Comparison of ENCODE assay signal across 8 cellular contexts in the genomic region with DNA sequence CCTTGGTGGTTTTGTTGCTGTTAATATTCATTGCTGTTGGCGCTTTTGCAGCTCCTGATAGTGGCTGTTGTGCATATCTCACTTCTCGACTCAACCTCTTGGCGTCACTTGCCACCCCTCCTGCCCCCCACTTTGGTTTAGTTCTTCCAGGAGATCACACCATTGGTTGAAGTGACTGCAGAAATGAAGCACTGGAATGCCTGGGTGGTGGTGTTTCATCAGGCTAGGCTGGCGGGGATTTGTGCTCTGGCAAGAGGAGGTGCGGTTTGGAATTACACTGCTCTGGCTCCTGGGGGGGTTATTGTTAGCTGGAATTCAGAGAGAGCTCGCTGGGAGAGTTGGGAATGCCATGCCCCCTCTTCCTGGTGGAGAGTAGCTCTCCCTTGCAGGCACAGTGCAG. TPM values are rescaled to one million over a fixed set of nuclear protein-coding genes. Genes with fewer than 3 reads are reported as not detected.
A peak's percentile ranks its signal among the peaks of the same experiment; 100 is the strongest.
DNase-seq lines count a peak whose midpoint lies in the region; ATAC-seq and TF ChIP-seq lines count a peak whose summit lies in the region.

No MANE protein-coding gene starts in this region.

- H3K4me1 Mint-ChIP-seq in stimulated activated naive CD8-positive, alpha-beta T cell treated with anti-CD3 and anti-CD28 coated beads, Interleukin-15, Interleukin-2, amounts not matched to agents 100 ng/mL and 50 ng/mL, for 24 hours (ENCODE audit: low read depth) = peaks cover 96% of the 10 kb centered on the region
- peaks cover 78% of the 10 kb centered on the region for H3K4me1 Mint-ChIP-seq in mesothelial cell of epicardium

- TF ChIP-seq CTCF in choroid plexus epithelial cell (conservative IDR thresholded peaks at IDR 0.05; ENCODE audit: low read depth, low read length) (no peak), mesothelial cell of epicardium (IDR thresholded peaks at IDR 0.05; ENCODE audit: unreplicated experiment) (no peak)

- ATAC-seq in stimulated activated naive CD8-positive, alpha-beta T cell treated with anti-CD3 and anti-CD28 coated beads, Interleukin-15, Interleukin-2, amounts not matched to agents 100 U/mL and 50 U/mL, for 24 hours = no peak
- ATAC-seq in HG03457 (IDR thresholded peaks at IDR 0.05; ENCODE audit: unreplicated experiment) (no peak), HG03378 (IDR thresholded peaks at IDR 0.05; ENCODE audit: unreplicated experiment) (no peak)

- peak overlapping the region; percentile 42 for H3K27ac Mint-ChIP-seq in stimulated activated naive CD8-positive, alpha-beta T cell treated with anti-CD3 and anti-CD28 coated beads, Interleukin-15, Interleukin-2, amounts not matched to agents 100 ng/mL and 50 ng/mL, for 24 hours
- H3K27ac Mint-ChIP-seq in mesothelial cell of epicardium = peak overlapping the region; percentile 74

- no peak overlapping the region for H3K4me3 ChIP-seq in choroid plexus epithelial cell (ENCODE audit: low read depth, low read length)

- no peaks in the 10 kb centered on the region for H3K27me3 Mint-ChIP-seq in stimulated activated naive CD8-positive, alpha-beta T cell treated with anti-CD3 and anti-CD28 coated beads, Interleukin-15, Interleukin-2, amounts not matched to agents 100 ng/mL and 50 ng/mL, for 24 hours
- no peaks in the 10 kb centered on the region for H3K27me3 Mint-ChIP-seq in mesothelial cell of epicardium (ENCODE audit: low read depth)

- H3K9me3 Mint-ChIP-seq in stimulated activated naive CD8-positive, alpha-beta T cell treated with anti-CD3 and anti-CD28 coated beads, Interleukin-15, Interleukin-2, amounts not matched to agents 100 ng/mL and 50 ng/mL, for 24 hours = no peaks in the 10 kb centered on the region
- H3K9me3 Mint-ChIP-seq in mesothelial cell of epicardium = no peaks in the 10 kb centered on the region

- H3K4me3 Mint-ChIP-seq in stimulated activated naive CD8-positive, alpha-beta T cell treated with anti-CD3 and anti-CD28 coated beads, Interleukin-15, Interleukin-2, amounts not matched to agents 100 ng/mL and 50 ng/mL, for 24 hours = peak overlapping the region; percentile 57
- no peak overlapping the region for H3K4me3 Mint-ChIP-seq in mesothelial cell of epicardium

- H3K36me3 Mint-ChIP-seq in stimulated activated naive CD8-positive, alpha-beta T cell treated with anti-CD3 and anti-CD28 coated beads, Interleukin-15, Interleukin-2, amounts not matched to agents 100 ng/mL and 50 ng/mL, for 24 hours (ENCODE audit: low read depth) = peaks cover 28% of the 10 kb centered on the region
- no peaks in the 10 kb centered on the region for H3K36me3 Mint-ChIP-seq in mesothelial cell of epicardium

- no peak for DNase-seq in stimulated activated naive CD8-positive, alpha-beta T cell treated with anti-CD3 and anti-CD28 coated beads, Interleukin-15, Interleukin-2, amounts not matched to agents 100 U/mL and 50 U/mL, for 24 hours
- peak; percentile 62 for DNase-seq in choroid plexus epithelial cell (ENCODE audit: low read depth)
- DNase-seq in mesothelial cell of epicardium (ENCODE audit: low spot score in 2 of 2, unreplicated experiment in 2 of 2) = no peak
- no peak for DNase-seq in pons (ENCODE audit: low spot score)
- DNase-seq in mucosa of gallbladder (ENCODE audit: low spot score) = no peak

RNA-seq across cellular contexts. Expression of a gene that starts 11.5 kb away (rescaled TPM):
- total RNA-seq in mesothelial cell of epicardium = 495 to 505 TPM (median 497 TPM) in 3 replicates
- 261 TPM for total RNA-seq in mucosa of gallbladder
